19 cellular contexts compared by ENCODE assay signal in genomic region chr18:13175754-13176210, GRCh38. TPM values are rescaled to one million over a fixed set of nuclear protein-coding genes. Genes with fewer than 3 reads are reported as not detected.
DNase-seq lines count a peak whose midpoint lies in the region; ATAC-seq, FAIRE-seq and TF ChIP-seq lines count a peak whose summit lies in the region.
"Had no signal": no experiment of that assay in that cellular context is flagged by ENCODE, and none has a peak within 500 bp of the region (broad histone marks: within the 10 kb centered on the region; RNA-seq: fewer than 3 reads in every experiment).

No MANE protein-coding gene starts in this region.

- intact Hi-C loops in activated naive CD4-positive, alpha-beta T cell treated with anti-CD3 and anti-CD28 coated beads for 36 hours (cut with micrococcal nuclease): loop anchor here (2.0 to 5.0 kb wide), 3 partner anchors 41 to 402 kb away; no protein-coding TSS in a partner anchor
- intact Hi-C loops in endothelial cell of umbilical vein (cut with micrococcal nuclease): no loop called here

- CTCF ChIA-PET in activated naive CD4-positive, alpha-beta T cell treated with anti-CD3 and anti-CD28 coated beads for 36 hours (lab: Charles Lee): no interaction called here
- CTCF ChIA-PET in endothelial cell of umbilical vein (lab: Charles Lee): interaction anchor here (1.0 kb wide), 1 partner anchor 16 kb away, joined by 3 read pairs; no protein-coding TSS in a partner anchor

- H3K4me1 ChIP-seq in endothelial cell of umbilical vein (ENCODE audit: control insufficient read depth, extremely low read depth, insufficient read depth, low read length): no peaks in the 10 kb centered on the region
- H3K4me1 ChIP-seq in small intestine (ENCODE audit: control insufficient read depth in 2 of 2, insufficient read depth in 1 of 2, low read depth in 1 of 2, low read length in 1 of 2): peaks cover 3 to 4% of the 10 kb centered on the region in 2 donors
- H3K4me1 ChIP-seq: left lung, vagina had no signal

- H3K9me1 ChIP-seq in endothelial cell of umbilical vein (replicated peaks; ENCODE audit: control insufficient read depth, extremely low read depth, insufficient read depth, low read length): no peaks in the 10 kb centered on the region

- H3K36me3 ChIP-seq in endothelial cell of umbilical vein (ENCODE audit: control insufficient read depth in 2 of 2, extremely low read depth in 1 of 2, insufficient read depth in 2 of 2, low read length in 2 of 2) (no peaks in the 10 kb centered on the region), small intestine (ENCODE audit: control insufficient read depth in 2 of 2, insufficient read depth in 2 of 2, low read length in 2 of 2) (no peaks in the 10 kb centered on the region)
- H3K36me3 ChIP-seq: left lung, ovary, vagina had no signal

- no peaks in the 10 kb centered on the region for H3K9me3 Mint-ChIP-seq in activated naive CD4-positive, alpha-beta T cell treated with anti-CD3 and anti-CD28 coated beads for 36 hours
- H3K9me3 Mint-ChIP-seq: activated B cell treated with CpG ODN at 0.5 μM for 24 hours; central memory CD8-positive, alpha-beta T cell had no signal

- no peak for ATAC-seq in GM18511 (IDR thresholded peaks at IDR 0.05; ENCODE audit: unreplicated experiment)
- ATAC-seq: CD8-positive, alpha-beta T cell; left lung had no signal

- FAIRE-seq in endothelial cell of umbilical vein (lab: Jason Lieb, UNC) (no peak), small intestine (lab: Jason Lieb, UNC) (no peak)

- H4K20me1 ChIP-seq in endothelial cell of umbilical vein (replicated peaks; ENCODE audit: control insufficient read depth, extremely low read depth, insufficient read depth, low read length): no peaks in the 10 kb centered on the region

- no peaks in the 10 kb centered on the region for H3K36me3 Mint-ChIP-seq in activated naive CD4-positive, alpha-beta T cell treated with anti-CD3 and anti-CD28 coated beads for 36 hours (ENCODE audit: low read depth)
- H3K36me3 Mint-ChIP-seq: CD8-positive, alpha-beta T cell had no signal

- POLR2A ChIA-PET in endothelial cell of umbilical vein (lab: Charles Lee): no interaction called here

- dilution Hi-C loops in endothelial cell of umbilical vein (cut with MboI; ENCODE audit: extremely low pct_ligation_motif_present, low sequenced_read_pairs): no loop called here

- no peak overlapping the region for H3K4me3 Mint-ChIP-seq in activated naive CD4-positive, alpha-beta T cell treated with anti-CD3 and anti-CD28 coated beads for 36 hours
- H3K4me3 Mint-ChIP-seq: activated B cell treated with CpG ODN at 0.5 μM for 24 hours; CD8-positive, alpha-beta T cell had no signal

- H3K4me2 ChIP-seq in endothelial cell of umbilical vein (ENCODE audit: insufficient read depth, low read length): no peak overlapping the region

- H3K4me1 Mint-ChIP-seq in activated naive CD4-positive, alpha-beta T cell treated with anti-CD3 and anti-CD28 coated beads for 36 hours (ENCODE audit: low read depth): peaks cover 12% of the 10 kb centered on the region
- H3K4me1 Mint-ChIP-seq: activated B cell treated with CpG ODN at 0.5 μM for 24 hours had no signal

- H3K27ac Mint-ChIP-seq in activated naive CD4-positive, alpha-beta T cell treated with anti-CD3 and anti-CD28 coated beads for 36 hours: no peak overlapping the region
- H3K27ac Mint-ChIP-seq: activated B cell treated with CpG ODN at 0.5 μM for 24 hours; CD8-positive, alpha-beta T cell had no signal

- H3K27ac ChIP-seq in endothelial cell of umbilical vein (ENCODE audit: insufficient read depth, low read depth, low read length): no peak overlapping the region
- no peak overlapping the region for H3K27ac ChIP-seq in small intestine (ENCODE audit: low read depth in 1 of 2, low read length in 1 of 2)
- H3K27ac ChIP-seq: left lung, ovary, skin epidermis, vagina had no signal

- no peak overlapping the region for H2AFZ ChIP-seq in endothelial cell of umbilical vein (ENCODE audit: low read depth, low read length)

- H3K27me3 Mint-ChIP-seq in activated naive CD4-positive, alpha-beta T cell treated with anti-CD3 and anti-CD28 coated beads for 36 hours (ENCODE audit: low read depth): no peaks in the 10 kb centered on the region
- H3K27me3 Mint-ChIP-seq: activated B cell treated with CpG ODN at 0.5 μM for 24 hours had no signal

- no peak overlapping the region for H3K9ac ChIP-seq in endothelial cell of umbilical vein (replicated peaks; ENCODE audit: extremely low read depth, insufficient read depth, low read length)

- H3K27me3 ChIP-seq in endothelial cell of umbilical vein (ENCODE audit: control insufficient read depth in 2 of 2, insufficient read depth in 2 of 2, low read length in 2 of 2): peaks cover 0 to 6% of the 10 kb centered on the region in 2 experiments
- no peaks in the 10 kb centered on the region for H3K27me3 ChIP-seq in small intestine (ENCODE audit: control insufficient read depth in 2 of 2, insufficient read depth in 2 of 2, low read length in 2 of 2)
- H3K27me3 ChIP-seq: left lung, ovary, vagina had no signal

- peak; percentile 72 for DNase-seq in activated naive CD4-positive, alpha-beta T cell treated with anti-CD3 and anti-CD28 coated beads for 36 hours
- no peak for DNase-seq in activated naive CD4-positive, alpha-beta T cell treated with Interleukin-2 at 50 U/mL for 16 hours
- DNase-seq in LHCN-M2 (ENCODE audit: low read depth): peak; percentile 3
- peak; percentile 4 for DNase-seq in endothelial cell of umbilical vein (ENCODE audit: low read depth, low spot score)
- peak; percentile 80 for DNase-seq in small intestine
- no peak for DNase-seq in NCI-H2196 (lab: John Stamatoyannopoulos, UW; ENCODE audit: unreplicated experiment)
- no peak for DNase-seq in Kasumi-1 (lab: John Stamatoyannopoulos, UW)
- DNase-seq: activated B cell treated with CpG ODN at 0.5 μM for 24 hours; CD8-positive, alpha-beta T cell; effector memory CD4-positive, alpha-beta T cell; left lung; NCI-H510A; ovary; T-helper 2 cell had no signal

- no peak for TF ChIP-seq CTCF in endothelial cell of umbilical vein (IDR thresholded peaks at IDR 0.05; ENCODE audit: extremely low read depth in 1 of 2, insufficient read depth in 1 of 2, low read depth in 1 of 2, low read length in 2 of 2)

- BruUV-seq in endothelial cell of umbilical vein (replicated peaks; lab: Mats Ljungman, UMichigan): no TSS peak

- H3K4me3 ChIP-seq in endothelial cell of umbilical vein (replicated peaks in 1 of 3; ENCODE audit: insufficient read depth in 1 of 3, low read depth in 1 of 3, low read length in 3 of 3): no peak overlapping the region
- no peak overlapping the region for H3K4me3 ChIP-seq in small intestine (ENCODE audit: low read depth in 1 of 2, low read length in 2 of 2)
- H3K4me3 ChIP-seq: left lung, ovary, skin epidermis, vagina had no signal

- H3K79me2 ChIP-seq in endothelial cell of umbilical vein (ENCODE audit: control insufficient read depth, insufficient read depth, low read length): no peaks in the 10 kb centered on the region

- 74 to 84% (median 76%) methylated on average over 6 of the region's 6 CpGs for WGBS in small intestine, 3 donors

- no peak for TF ChIP-seq POLR2A in endothelial cell of umbilical vein (IDR thresholded peaks at IDR 0.05; ENCODE audit: low read depth, low read length)

- no peaks in the 10 kb centered on the region for H3K9me3 ChIP-seq in endothelial cell of umbilical vein (replicated peaks; ENCODE audit: control insufficient read depth, insufficient read depth, low read length)
- no peaks in the 10 kb centered on the region for H3K9me3 ChIP-seq in small intestine (ENCODE audit: control insufficient read depth, low read depth)
- H3K9me3 ChIP-seq: left lung, ovary, vagina had no signal

TF ChIP-seq in endothelial cell of umbilical vein, 7 proteins besides CTCF, POLR2A, EP300 and RAD21:
- TF ChIP-seq JUN (IDR thresholded peaks at IDR 0.05; ENCODE audit: borderline replicate concordance, insufficient read depth, insufficient read length, low read depth) (no peak), EZH2 (IDR thresholded peaks at IDR 0.05; ENCODE audit: borderline replicate concordance, low read depth, low read length, severe bottlenecking) (no peak), GATA2 (IDR thresholded peaks at IDR 0.05; ENCODE audit: insufficient read depth, insufficient read length, low read depth, low read length) (no peak), MYC (IDR thresholded peaks at IDR 0.05; ENCODE audit: low read depth, low read length) (no peak), POLR2AphosphoS5 (IDR thresholded peaks at IDR 0.05; ENCODE audit: insufficient read depth, low read depth, low read length) (no peak), FOS (IDR thresholded peaks at IDR 0.05; ENCODE audit: borderline replicate concordance, insufficient read depth, low read length) (no peak)
- TF ChIP-seq, protein P1, sequence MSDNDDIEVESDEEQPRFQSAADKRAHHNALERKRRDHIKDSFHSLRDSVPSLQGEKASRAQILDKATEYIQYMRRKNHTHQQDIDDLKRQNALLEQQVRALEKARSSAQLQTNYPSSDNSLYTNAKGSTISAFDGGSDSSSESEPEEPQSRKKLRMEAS (IDR thresholded peaks at IDR 0.05; ENCODE audit: insufficient read depth, insufficient read length): no peak

RNA-seq across cellular contexts. Expression of gene LDLRAD4, which starts 42.8 kb away (rescaled TPM):
- 10 to 100 TPM; 19.4 to 21.3 TPM for total RNA-seq in activated naive CD4-positive, alpha-beta T cell treated with anti-CD3 and anti-CD28 coated beads for 36 hours
- total RNA-seq in LHCN-M2 (2014; rRNA removed): 0.58 TPM in 1 of 2 replicates, not detected in the other
- not detected for polyA plus RNA-seq in LHCN-M2 (2012)
- total RNA-seq in endothelial cell of umbilical vein: 6.5 and 7.2 TPM in 2 replicates
- 5.2 and 5.3 TPM in 2 replicates for polyA plus RNA-seq in endothelial cell of umbilical vein
- 2.6 and 3.1 TPM in 2 replicates for polyA plus RNA-seq in endothelial cell of umbilical vein (2011; cell fraction: cytosol; rRNA removed)
- 7.2 and 7.7 TPM in 2 replicates for polyA plus RNA-seq in endothelial cell of umbilical vein (2011; cell fraction: nucleus; rRNA removed)
- 1.2 and 2.7 TPM in 2 replicates for polyA plus RNA-seq in endothelial cell of umbilical vein (2012)
- polyA minus RNA-seq in endothelial cell of umbilical vein: 19.6 and 20.5 TPM in 2 replicates
- polyA minus RNA-seq in endothelial cell of umbilical vein (2011; cell fraction: cytosol; rRNA and poly(A)+ RNA removed): not detected
- 18.2 and 29.6 TPM in 2 replicates for polyA minus RNA-seq in endothelial cell of umbilical vein (2011; cell fraction: nucleus; rRNA and poly(A)+ RNA removed)
- polyA plus RNA-seq in small intestine: 1 to 10 TPM; 2.7 to 7.4 (median 6.6) TPM
- polyA plus RNA-seq: AG04450 had no signal

Comparison
In these comparisons a context has a peak if more than half of its experiments do, and no peak if none do; other contexts are left out.
1. DNase-seq: peak in activated naive CD4-positive, alpha-beta T cell treated with anti-CD3 and anti-CD28 coated beads for 36 hours (single experiment), LHCN-M2 (single experiment), endothelial cell of umbilical vein (single experiment) and small intestine (single experiment); none in activated naive CD4-positive, alpha-beta T cell treated with Interleukin-2 at 50 U/mL for 16 hours (single experiment), NCI-H2196 (single experiment) and Kasumi-1 (0 of 2).